Comparison of ENCODE assay signal across 11 cellular contexts in the genomic region with DNA sequence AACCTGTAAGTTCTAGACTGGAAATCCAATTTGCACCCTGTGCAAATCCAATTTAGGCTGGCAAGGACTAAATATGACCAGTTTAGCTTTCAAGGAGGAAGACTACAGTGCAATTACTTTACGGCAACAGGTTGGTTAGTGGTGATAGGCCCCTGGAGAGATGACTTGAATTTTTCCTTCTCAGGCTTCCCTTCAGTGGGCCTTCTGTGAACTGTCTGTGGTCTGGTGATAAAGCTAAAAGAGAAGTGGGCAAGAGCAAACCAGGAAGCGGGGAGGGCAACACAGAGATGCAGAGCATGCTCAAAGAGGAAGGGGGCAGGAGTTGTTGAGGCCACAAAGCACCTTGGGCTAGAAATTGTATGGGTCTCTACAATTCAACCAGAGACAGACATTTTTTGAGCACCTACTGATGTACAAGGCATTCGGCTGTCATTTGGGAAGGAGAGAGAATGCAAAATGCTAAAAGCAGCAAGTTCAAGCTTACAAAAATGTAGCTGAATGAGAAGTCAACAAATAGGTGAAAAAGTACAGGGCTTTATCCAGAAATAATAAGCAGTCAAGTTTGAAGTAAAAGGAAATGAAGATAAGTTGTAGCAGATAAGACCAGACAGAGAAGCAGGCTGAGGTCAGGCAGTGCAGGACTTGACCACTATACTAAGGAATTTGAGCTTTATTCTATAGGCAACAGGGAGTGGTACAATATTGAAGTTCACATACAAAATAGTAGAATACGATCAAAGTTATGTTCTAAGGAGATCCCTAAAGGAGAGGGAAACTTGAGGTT. TPM values are rescaled to one million over a fixed set of nuclear protein-coding genes. Genes with fewer than 3 reads are reported as not detected.
A peak's percentile ranks its signal among the peaks of the same experiment; 100 is the strongest.
DNase-seq lines count a peak whose midpoint lies in the region; ATAC-seq and TF ChIP-seq lines count a peak whose summit lies in the region.
"Had no signal": no experiment of that assay in that cellular context is flagged by ENCODE, and none has a peak within 500 bp of the region (broad histone marks: within the 10 kb centered on the region; RNA-seq: fewer than 3 reads in every experiment).

No MANE protein-coding gene starts in this region.

- H3K9me3 ChIP-seq in HEK293 (ENCODE audit: control insufficient read depth, insufficient read depth, low read depth, low read length) (no peaks in the 10 kb centered on the region), OCI-LY7 (ENCODE audit: low read length) (no peaks in the 10 kb centered on the region), osteoblast (ENCODE audit: low read depth, low read length) (no peaks in the 10 kb centered on the region), breast epithelium (no peaks in the 10 kb centered on the region)
- H3K9me3 ChIP-seq: HAP-1, SJSA1 had no signal

- intact Hi-C loops in OCI-LY7 (cut with micrococcal nuclease; ENCODE audit: unreplicated experiment) (loop anchor here (2.0 kb wide), 1 partner anchor 66 kb away; no protein-coding TSS in a partner anchor), breast epithelium (cut with DNase I; ENCODE audit: low total_unique reads) (no loop called here)

- no peaks in the 10 kb centered on the region for H3K9me2 ChIP-seq in OCI-LY7 (ENCODE audit: insufficient read depth, low read length)

- H3K4me1 Mint-ChIP-seq in memory B cell = peaks cover 54% of the 10 kb centered on the region

- POLR2A ChIA-PET in HEK293 (lab: Yijun Ruan, JAX) = interaction anchor here (0.8 to 1.1 kb wide), 3 partner anchors 8 to 13 kb away, joined by 3 to 4 read pairs (median 3); no protein-coding TSS in a partner anchor
- POLR2A ChIA-PET in OCI-LY7 (lab: Charles Lee) = interaction anchor here (0.5 to 2.4 kb wide), 8 partner anchors 8 to 67 kb away, joined by 3 to 9 read pairs (median 4); partner anchors contain the start of genes INPP5B and SF3A3

- TSS peak; percentile 90 for BruUV-seq in OCI-LY7 (replicated peaks; lab: Mats Ljungman, UMichigan)

- no peak for TF ChIP-seq CTCF in HEK293 (tag by site-specific recombination; IDR thresholded peaks at IDR 0.05)
- TF ChIP-seq CTCF in OCI-LY7 (conservative IDR thresholded peaks at IDR 0.05; ENCODE audit: low read length) = peak; percentile 45
- TF ChIP-seq CTCF in osteoblast (IDR thresholded peaks at IDR 0.05; ENCODE audit: extremely low read depth, low read depth, low read length) = no peak
- TF ChIP-seq CTCF in breast epithelium (IDR thresholded peaks at IDR 0.05) = no peak

- H3K36me3 Mint-ChIP-seq in memory B cell = peaks cover 8% of the 10 kb centered on the region

- peak overlapping the region; percentile 20; the same call in 1 of the 2 replicates for H2AFZ ChIP-seq in OCI-LY7 (ENCODE audit: low read length)
- H2AFZ ChIP-seq in osteoblast (ENCODE audit: low read length) = no peak overlapping the region

- TF ChIP-seq POLR2A in GM18505 (IDR thresholded peaks at IDR 0.05; ENCODE audit: borderline replicate concordance, extremely low read depth, insufficient read depth, insufficient read length) (peak; percentile 41), breast epithelium (IDR thresholded peaks at IDR 0.05) (no peak)

- peak overlapping the region; percentile 73 for H3K27ac Mint-ChIP-seq in memory B cell

- H4K20me1 ChIP-seq in OCI-LY7 (ENCODE audit: insufficient read depth, low read length) (no peaks in the 10 kb centered on the region), osteoblast (ENCODE audit: insufficient read depth, low read length) (peaks cover 6% of the 10 kb centered on the region)

- no peaks in the 10 kb centered on the region for H3K27me3 ChIP-seq in osteoblast (ENCODE audit: insufficient read depth, low read length)
- H3K27me3 ChIP-seq in breast epithelium = no peaks in the 10 kb centered on the region
- H3K27me3 ChIP-seq: SJSA1 had no signal

- DNase-seq in OCI-LY7 (ENCODE audit: low spot score) (peak; percentile 93), memory B cell (ENCODE audit: low spot score in 2 of 2) (peak; percentile 36 to 75), osteoblast (ENCODE audit: insufficient read length, low spot score, missing footprints) (no peak), breast epithelium (ENCODE audit: low spot score in 2 of 2) (no peak)
- no peak for DNase-seq in stimulated activated CD4-positive, alpha-beta T cell treated with anti-CD3 and anti-CD28 coated beads, Interleukin-15, amount 100 ng/mL, for 24 hours
- DNase-seq: left cardiac atrium had no signal

- peaks cover 0 to 10% of the 10 kb centered on the region in 2 experiments; a peak in 2 of 3 replicates for H3K36me3 ChIP-seq in HEK293 (ENCODE audit: control insufficient read depth in 2 of 2, insufficient read depth in 1 of 2, low read length in 2 of 2)
- H3K36me3 ChIP-seq in OCI-LY7 (ENCODE audit: insufficient read depth, low read length) = peaks cover 33% of the 10 kb centered on the region
- H3K36me3 ChIP-seq in osteoblast (ENCODE audit: insufficient read depth, low read length) = peaks cover 15% of the 10 kb centered on the region
- no peaks in the 10 kb centered on the region for H3K36me3 ChIP-seq in breast epithelium
- H3K36me3 ChIP-seq: HAP-1 had no signal

- ATAC-seq in GM18505 (IDR thresholded peaks at IDR 0.05; ENCODE audit: unreplicated experiment) (peak; percentile 73), memory B cell (ENCODE audit: low read depth) (peak; percentile 92), GM21515 (IDR thresholded peaks at IDR 0.05; ENCODE audit: unreplicated experiment) (no peak)

- H3K4me2 ChIP-seq in OCI-LY7 (ENCODE audit: low read length) (peak overlapping the region; percentile 69), osteoblast (ENCODE audit: insufficient read depth, low read length) (no peak overlapping the region)

- no peaks in the 10 kb centered on the region for H3K9me3 Mint-ChIP-seq in memory B cell

- H3K27ac ChIP-seq in HEK293 (ENCODE audit: extremely low read depth, low read depth, low read length) = no peak overlapping the region
- peak overlapping the region; percentile 98 for H3K27ac ChIP-seq in OCI-LY7 (ENCODE audit: low read depth, low read length, poor library complexity, severe bottlenecking)
- no peak overlapping the region for H3K27ac ChIP-seq in osteoblast (ENCODE audit: low read depth, low read length)
- H3K27ac ChIP-seq in breast epithelium = no peak overlapping the region
- H3K27ac ChIP-seq: SJSA1 had no signal

- H3K79me2 ChIP-seq in OCI-LY7 (ENCODE audit: insufficient read depth, low read depth, low read length) (peaks cover 89% of the 10 kb centered on the region), osteoblast (ENCODE audit: insufficient read depth, low read length) (peaks cover 40% of the 10 kb centered on the region)

- H3K4me1 ChIP-seq in HEK293 (ENCODE audit: control insufficient read depth, insufficient read depth, low read length) (peaks cover 3% of the 10 kb centered on the region; the same call in 1 of the 2 replicates), OCI-LY7 (ENCODE audit: insufficient read depth, low read length, poor library complexity, severe bottlenecking) (peaks cover 77% of the 10 kb centered on the region), osteoblast (ENCODE audit: insufficient read depth, low read length) (peaks cover 5% of the 10 kb centered on the region), breast epithelium (peaks cover 0 to 6% of the 10 kb centered on the region in 2 donors)
- H3K4me1 ChIP-seq: SJSA1 had no signal

- no peaks in the 10 kb centered on the region for H3K27me3 Mint-ChIP-seq in memory B cell

- CTCF ChIA-PET in HEK293 (lab: Yijun Ruan, JAX) (interaction anchor here (0.5 to 2.5 kb wide), 6 partner anchors 13 to 950 kb away, joined by 3 to 7 read pairs (median 4); no protein-coding TSS in a partner anchor), OCI-LY7 (lab: Charles Lee; ENCODE audit: unreplicated experiment) (interaction anchor here (0.8 kb wide), 1 partner anchor 24 kb away, joined by 3 read pairs; the partner anchor contains the start of gene INPP5B)

- peak overlapping the region; percentile 38 for H3K4me3 Mint-ChIP-seq in memory B cell

- H3K4me3 ChIP-seq in HEK293 (ENCODE audit: low read depth, low read length) = no peak overlapping the region
- peak overlapping the region; percentile 37 for H3K4me3 ChIP-seq in OCI-LY7 (ENCODE audit: low read depth, low read length, poor library complexity, severe bottlenecking)
- no peak overlapping the region for H3K4me3 ChIP-seq in osteoblast (ENCODE audit: insufficient read depth, low read length)
- H3K4me3 ChIP-seq in breast epithelium = no peak overlapping the region
- H3K4me3 ChIP-seq: HAP-1, SJSA1 had no signal

TF ChIP-seq in HEK293, 187 proteins besides CTCF, POLR2A, EP300 and RAD21:
- TF ChIP-seq SCRT2 (tag by site-specific recombination; IDR thresholded peaks at IDR 0.05) (peak; percentile 64; the same call in 1 of the 2 replicates), SCRT1 (tag by site-specific recombination; IDR thresholded peaks at IDR 0.05; ENCODE audit: borderline replicate concordance) (peak; percentile 21; the same call in 1 of the 2 replicates), ZNF521 (tag by site-specific recombination; IDR thresholded peaks at IDR 0.05) (no peak)

RNA-seq across cellular contexts. Expression of gene INPP5B, which starts 23.9 kb away (rescaled TPM):
- 47.8 and 49.7 TPM in 2 replicates for total RNA-seq in OCI-LY7 (2014; rRNA removed; shearing (Covaris generic))
- 63.0 and 72.9 TPM in 2 replicates for total RNA-seq in OCI-LY7 (2022)
- total RNA-seq in osteoblast = 39.4 and 48.6 TPM in 2 replicates
- 10 to 100 TPM; 21.3 to 34.1 (median 25.6) TPM for total RNA-seq in breast epithelium

Comparison
In these comparisons a context has a peak if more than half of its experiments do, and no peak if none do; other contexts are left out.
1. DNase-seq: peak in OCI-LY7 (single experiment) and memory B cell (2 of 2); none in osteoblast (single experiment), stimulated activated CD4-positive, alpha-beta T cell treated with anti-CD3 and anti-CD28 coated beads, Interleukin-15, amount 100 ng/mL, for 24 hours (single experiment) and breast epithelium (0 of 2).